ENCODE assay signal across 3 cellular contexts in the genomic region with DNA sequence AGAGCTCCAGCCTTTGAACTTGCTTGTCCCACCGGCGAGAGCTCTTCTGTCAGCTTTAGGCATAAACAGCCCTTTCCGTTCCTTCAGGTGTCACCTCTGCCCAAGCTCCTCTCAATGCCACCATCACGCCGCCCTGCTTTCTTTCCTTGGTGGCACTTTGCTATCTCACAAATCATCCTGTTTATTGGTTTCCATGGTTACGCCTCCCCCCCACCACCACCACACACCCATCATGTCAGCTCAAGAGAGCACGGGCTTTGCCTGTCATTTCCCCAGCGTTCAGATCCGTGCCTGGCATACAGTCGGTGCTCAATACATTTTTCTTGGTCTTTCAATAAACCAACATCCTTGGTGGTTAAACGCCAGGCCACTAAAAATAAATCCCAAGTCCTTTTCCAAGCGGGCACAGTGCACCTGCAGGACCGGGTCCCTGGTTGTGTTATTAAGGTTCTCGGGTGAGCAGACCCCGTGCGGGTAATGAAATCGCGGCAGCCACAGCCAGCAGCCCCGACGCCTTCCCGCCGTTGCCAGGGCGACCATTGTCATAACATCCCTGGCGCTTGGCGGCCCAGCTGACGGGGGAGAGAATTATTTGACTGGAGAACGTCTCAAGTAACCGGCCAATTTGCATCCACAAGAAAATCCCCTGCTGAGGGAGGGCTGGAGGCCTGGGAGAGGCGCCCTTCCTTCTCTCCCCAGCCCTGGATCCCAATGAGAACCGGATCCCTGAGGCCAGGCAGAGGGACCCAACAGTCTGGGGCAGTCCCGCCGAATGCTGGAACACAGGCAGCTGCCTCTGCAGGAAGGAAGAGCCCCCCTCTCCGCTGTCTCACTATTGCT.
TF ChIP-seq lines count a peak whose summit lies in the region.

No MANE protein-coding gene starts in this region.

TF ChIP-seq in IMR-90, 13 proteins besides CTCF, POLR2A, EP300 and RAD21:
- no peak for TF ChIP-seq NFE2L2 (IDR thresholded peaks at IDR 0.05; ENCODE audit: low read depth, low read length)
- no peak for TF ChIP-seq MXI1 (IDR thresholded peaks at IDR 0.05; ENCODE audit: borderline replicate concordance, low read depth, low read length)
- TF ChIP-seq CEBPB (IDR thresholded peaks at IDR 0.05; ENCODE audit: low read depth, low read length), result no peak
- TF ChIP-seq MAZ (IDR thresholded peaks at IDR 0.05; ENCODE audit: borderline replicate concordance, low read depth, low read length), result no peak
- TF ChIP-seq, protein P1, sequence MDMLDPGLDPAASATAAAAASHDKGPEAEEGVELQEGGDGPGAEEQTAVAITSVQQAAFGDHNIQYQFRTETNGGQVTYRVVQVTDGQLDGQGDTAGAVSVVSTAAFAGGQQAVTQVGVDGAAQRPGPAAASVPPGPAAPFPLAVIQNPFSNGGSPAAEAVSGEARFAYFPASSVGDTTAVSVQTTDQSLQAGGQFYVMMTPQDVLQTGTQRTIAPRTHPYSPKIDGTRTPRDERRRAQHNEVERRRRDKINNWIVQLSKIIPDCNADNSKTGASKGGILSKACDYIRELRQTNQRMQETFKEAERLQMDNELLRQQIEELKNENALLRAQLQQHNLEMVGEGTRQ (IDR thresholded peaks at IDR 0.05; ENCODE audit: low read depth, low read length), result no peak
- TF ChIP-seq RCOR1 (IDR thresholded peaks at IDR 0.05; ENCODE audit: insufficient replicate concordance, low read length), result no peak
- no peak for TF ChIP-seq RFX5 (IDR thresholded peaks at IDR 0.05; ENCODE audit: low read depth, low read length)

TF ChIP-seq in WTC11, 78 proteins besides CTCF, POLR2A, EP300 and RAD21 (continues in another document):
- TF ChIP-seq MAX (CRISPR knock-in tag; IDR thresholded peaks at IDR 0.05) (no peak), ZNF671 (CRISPR knock-in tag; IDR thresholded peaks at IDR 0.05) (no peak), JAZF1 (CRISPR knock-in tag; IDR thresholded peaks at IDR 0.05) (no peak), FOXK1 (CRISPR knock-in tag; IDR thresholded peaks at IDR 0.05) (peak; percentile 65), ZNF317 (CRISPR knock-in tag; IDR thresholded peaks at IDR 0.05; ENCODE audit: borderline replicate concordance, low read depth) (no peak), ZNF121 (CRISPR knock-in tag; IDR thresholded peaks at IDR 0.05) (peak; percentile 85), ATF2 (CRISPR knock-in tag; IDR thresholded peaks at IDR 0.05; ENCODE audit: borderline replicate concordance, low read depth) (no peak)
- TF ChIP-seq, protein P2, sequence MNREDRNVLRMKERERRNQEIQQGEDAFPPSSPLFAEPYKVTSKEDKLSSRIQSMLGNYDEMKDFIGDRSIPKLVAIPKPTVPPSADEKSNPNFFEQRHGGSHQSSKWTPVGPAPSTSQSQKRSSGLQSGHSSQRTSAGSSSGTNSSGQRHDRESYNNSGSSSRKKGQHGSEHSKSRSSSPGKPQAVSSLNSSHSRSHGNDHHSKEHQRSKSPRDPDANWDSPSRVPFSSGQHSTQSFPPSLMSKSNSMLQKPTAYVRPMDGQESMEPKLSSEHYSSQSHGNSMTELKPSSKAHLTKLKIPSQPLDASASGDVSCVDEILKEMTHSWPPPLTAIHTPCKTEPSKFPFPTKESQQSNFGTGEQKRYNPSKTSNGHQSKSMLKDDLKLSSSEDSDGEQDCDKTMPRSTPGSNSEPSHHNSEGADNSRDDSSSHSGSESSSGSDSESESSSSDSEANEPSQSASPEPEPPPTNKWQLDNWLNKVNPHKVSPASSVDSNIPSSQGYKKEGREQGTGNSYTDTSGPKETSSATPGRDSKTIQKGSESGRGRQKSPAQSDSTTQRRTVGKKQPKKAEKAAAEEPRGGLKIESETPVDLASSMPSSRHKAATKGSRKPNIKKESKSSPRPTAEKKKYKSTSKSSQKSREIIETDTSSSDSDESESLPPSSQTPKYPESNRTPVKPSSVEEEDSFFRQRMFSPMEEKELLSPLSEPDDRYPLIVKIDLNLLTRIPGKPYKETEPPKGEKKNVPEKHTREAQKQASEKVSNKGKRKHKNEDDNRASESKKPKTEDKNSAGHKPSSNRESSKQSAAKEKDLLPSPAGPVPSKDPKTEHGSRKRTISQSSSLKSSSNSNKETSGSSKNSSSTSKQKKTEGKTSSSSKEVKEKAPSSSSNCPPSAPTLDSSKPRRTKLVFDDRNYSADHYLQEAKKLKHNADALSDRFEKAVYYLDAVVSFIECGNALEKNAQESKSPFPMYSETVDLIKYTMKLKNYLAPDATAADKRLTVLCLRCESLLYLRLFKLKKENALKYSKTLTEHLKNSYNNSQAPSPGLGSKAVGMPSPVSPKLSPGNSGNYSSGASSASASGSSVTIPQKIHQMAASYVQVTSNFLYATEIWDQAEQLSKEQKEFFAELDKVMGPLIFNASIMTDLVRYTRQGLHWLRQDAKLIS (CRISPR knock-in tag; IDR thresholded peaks at IDR 0.05; ENCODE audit: borderline replicate concordance), result no peak
- TF ChIP-seq, protein P3, sequence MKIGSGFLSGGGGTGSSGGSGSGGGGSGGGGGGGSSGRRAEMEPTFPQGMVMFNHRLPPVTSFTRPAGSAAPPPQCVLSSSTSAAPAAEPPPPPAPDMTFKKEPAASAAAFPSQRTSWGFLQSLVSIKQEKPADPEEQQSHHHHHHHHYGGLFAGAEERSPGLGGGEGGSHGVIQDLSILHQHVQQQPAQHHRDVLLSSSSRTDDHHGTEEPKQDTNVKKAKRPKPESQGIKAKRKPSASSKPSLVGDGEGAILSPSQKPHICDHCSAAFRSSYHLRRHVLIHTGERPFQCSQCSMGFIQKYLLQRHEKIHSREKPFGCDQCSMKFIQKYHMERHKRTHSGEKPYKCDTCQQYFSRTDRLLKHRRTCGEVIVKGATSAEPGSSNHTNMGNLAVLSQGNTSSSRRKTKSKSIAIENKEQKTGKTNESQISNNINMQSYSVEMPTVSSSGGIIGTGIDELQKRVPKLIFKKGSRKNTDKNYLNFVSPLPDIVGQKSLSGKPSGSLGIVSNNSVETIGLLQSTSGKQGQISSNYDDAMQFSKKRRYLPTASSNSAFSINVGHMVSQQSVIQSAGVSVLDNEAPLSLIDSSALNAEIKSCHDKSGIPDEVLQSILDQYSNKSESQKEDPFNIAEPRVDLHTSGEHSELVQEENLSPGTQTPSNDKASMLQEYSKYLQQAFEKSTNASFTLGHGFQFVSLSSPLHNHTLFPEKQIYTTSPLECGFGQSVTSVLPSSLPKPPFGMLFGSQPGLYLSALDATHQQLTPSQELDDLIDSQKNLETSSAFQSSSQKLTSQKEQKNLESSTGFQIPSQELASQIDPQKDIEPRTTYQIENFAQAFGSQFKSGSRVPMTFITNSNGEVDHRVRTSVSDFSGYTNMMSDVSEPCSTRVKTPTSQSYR (CRISPR knock-in tag; IDR thresholded peaks at IDR 0.05), result no peak

TF ChIP-seq in endothelial cell of umbilical vein, 7 proteins besides CTCF, POLR2A, EP300 and RAD21:
- TF ChIP-seq POLR2AphosphoS5 (IDR thresholded peaks at IDR 0.05; ENCODE audit: insufficient read depth, low read depth, low read length) (no peak), FOS (IDR thresholded peaks at IDR 0.05; ENCODE audit: borderline replicate concordance, insufficient read depth, low read length) (no peak), MYC (IDR thresholded peaks at IDR 0.05; ENCODE audit: low read depth, low read length) (no peak), JUN (IDR thresholded peaks at IDR 0.05; ENCODE audit: borderline replicate concordance, insufficient read depth, insufficient read length, low read depth) (no peak), MAX (IDR thresholded peaks at IDR 0.05; ENCODE audit: insufficient read depth, insufficient read length) (no peak), GATA2 (IDR thresholded peaks at IDR 0.05; ENCODE audit: insufficient read depth, insufficient read length, low read depth, low read length) (no peak), EZH2 (IDR thresholded peaks at IDR 0.05; ENCODE audit: borderline replicate concordance, low read depth, low read length, severe bottlenecking) (no peak)
TF ChIP-seq in endothelial cell of umbilical vein: peak in this region for 0.
